Comparison of ENCODE assay signal across 8 cellular contexts in genomic region chr5:31193591-31194457, GRCh38. TPM values are rescaled to one million over a fixed set of nuclear protein-coding genes. Genes with fewer than 3 reads are reported as not detected.
A peak's percentile ranks its signal among the peaks of the same experiment; 100 is the strongest.
DNase-seq lines count a peak whose midpoint lies in the region; ATAC-seq, FAIRE-seq and TF ChIP-seq lines count a peak whose summit lies in the region.

TSS of gene CDH6 (plus strand) at chr5:31193686. CDS start at chr5:31267474, 73,788 bp downstream.

- H3K9ac ChIP-seq in astrocyte (ENCODE audit: low read length) (peak within 1 kb of the TSS; percentile 90), iPS-15b (ENCODE audit: low read depth, low read length) (peak within 1 kb of the TSS; percentile 8)

- intact Hi-C loops in activated CD4-positive, alpha-beta memory T cell treated with anti-CD3 and anti-CD28 coated beads for 36 hours (cut with micrococcal nuclease): no loop called here

- H3K27ac Mint-ChIP-seq in astrocyte (ENCODE audit: unreplicated experiment): peak within 1 kb of the TSS; percentile 81
- no peak within 1 kb of the TSS for H3K27ac Mint-ChIP-seq in activated CD4-positive, alpha-beta memory T cell treated with anti-CD3 and anti-CD28 coated beads for 36 hours

- TF ChIP-seq CTCF in astrocyte (IDR thresholded peaks at IDR 0.05; ENCODE audit: insufficient read depth, low read depth, low read length): no peak

- H3K27me3 Mint-ChIP-seq in astrocyte (ENCODE audit: low read depth, unreplicated experiment): peaks cover 7% of the 10 kb centered on the region
- H3K27me3 Mint-ChIP-seq in activated CD4-positive, alpha-beta memory T cell treated with anti-CD3 and anti-CD28 coated beads for 36 hours: peaks cover 39% of the 10 kb centered on the region

- no peaks in the 10 kb centered on the region for H3K9me3 Mint-ChIP-seq in astrocyte (ENCODE audit: unreplicated experiment)
- H3K9me3 Mint-ChIP-seq in activated CD4-positive, alpha-beta memory T cell treated with anti-CD3 and anti-CD28 coated beads for 36 hours: no peaks in the 10 kb centered on the region

- H3K36me3 Mint-ChIP-seq in astrocyte (ENCODE audit: low read depth, unreplicated experiment): no peaks in the 10 kb centered on the region
- no peaks in the 10 kb centered on the region for H3K36me3 Mint-ChIP-seq in activated CD4-positive, alpha-beta memory T cell treated with anti-CD3 and anti-CD28 coated beads for 36 hours

- peak within 1 kb of the TSS; percentile 98 for H3K4me2 ChIP-seq in astrocyte (ENCODE audit: low read length)

- peak; percentile 77 for DNase-seq in 8988T
- DNase-seq in HuH-7.5 (ENCODE audit: low spot score): peak; percentile 16
- peak; percentile 73 for DNase-seq in astrocyte (ENCODE audit: low read depth)
- DNase-seq in skeletal muscle cell (ENCODE audit: low read depth): no peak
- no peak for DNase-seq in activated CD4-positive, alpha-beta memory T cell treated with anti-CD3 and anti-CD28 coated beads for 36 hours

- no peak for FAIRE-seq in astrocyte (lab: Jason Lieb, UNC)

- peaks cover 3% of the 10 kb centered on the region for H4K20me1 ChIP-seq in astrocyte (ENCODE audit: insufficient read depth, low read length)

- H3K9me3 ChIP-seq in astrocyte (ENCODE audit: insufficient read depth, low read depth, low read length) (no peaks in the 10 kb centered on the region), iPS-15b (ENCODE audit: control insufficient read depth, insufficient read depth, low read length) (no peaks in the 10 kb centered on the region)

- peak within 1 kb of the TSS; percentile 94 for H3K4me3 Mint-ChIP-seq in astrocyte (ENCODE audit: unreplicated experiment)
- H3K4me3 Mint-ChIP-seq in activated CD4-positive, alpha-beta memory T cell treated with anti-CD3 and anti-CD28 coated beads for 36 hours: no peak within 1 kb of the TSS

- no peak for ATAC-seq in HG02885 (IDR thresholded peaks at IDR 0.05; ENCODE audit: poor library complexity, unreplicated experiment)
- ATAC-seq in GM21619 (IDR thresholded peaks at IDR 0.05; ENCODE audit: unreplicated experiment): no peak

- H3K4me3 ChIP-seq in astrocyte (ENCODE audit: insufficient read depth, low read depth, low read length) (peak within 1 kb of the TSS; percentile 97), iPS-15b (ENCODE audit: low read depth, low read length) (peak within 1 kb of the TSS; percentile 66), skeletal muscle cell (ENCODE audit: low read depth, low read length) (peak within 1 kb of the TSS; percentile 37)

- H3K4me1 Mint-ChIP-seq in astrocyte (ENCODE audit: low read depth, unreplicated experiment): peaks cover 29% of the 10 kb centered on the region
- H3K4me1 Mint-ChIP-seq in activated CD4-positive, alpha-beta memory T cell treated with anti-CD3 and anti-CD28 coated beads for 36 hours (ENCODE audit: low read depth): peaks cover 10% of the 10 kb centered on the region

- H3K27me3 ChIP-seq in astrocyte (ENCODE audit: insufficient read depth, low read length) (no peaks in the 10 kb centered on the region), iPS-15b (ENCODE audit: control insufficient read depth, insufficient read depth, low read length) (peaks cover 46% of the 10 kb centered on the region)

- CTCF ChIA-PET in activated CD4-positive, alpha-beta memory T cell treated with anti-CD3 and anti-CD28 coated beads for 36 hours (lab: Charles Lee): no interaction called here

- H3K36me3 ChIP-seq in astrocyte (ENCODE audit: insufficient read depth, low read length) (no peaks in the 10 kb centered on the region), iPS-15b (ENCODE audit: control insufficient read depth, insufficient read depth, low read length) (no peaks in the 10 kb centered on the region)

- peaks cover 50% of the 10 kb centered on the region for H3K79me2 ChIP-seq in astrocyte (ENCODE audit: insufficient read depth, low read length)

- peak within 1 kb of the TSS; percentile 51 for H2AFZ ChIP-seq in astrocyte (ENCODE audit: low read depth, low read length)

- peak within 1 kb of the TSS; percentile 78 for H3K27ac ChIP-seq in astrocyte (ENCODE audit: low read depth, low read length)

- POLR2A ChIA-PET in activated CD4-positive, alpha-beta memory T cell treated with anti-CD3 and anti-CD28 coated beads for 36 hours (lab: Charles Lee): no interaction called here

- peaks cover 27% of the 10 kb centered on the region for H3K4me1 ChIP-seq in astrocyte (ENCODE audit: insufficient read depth, low read length)
- H3K4me1 ChIP-seq in iPS-15b (ENCODE audit: control insufficient read depth, insufficient read depth, low read length): peaks cover 7% of the 10 kb centered on the region

RNA-seq across cellular contexts. Expression of gene CDH6, which starts in this region (rescaled TPM):
- 90.1 and 106 TPM in 2 replicates for total RNA-seq in astrocyte
- not detected for total RNA-seq in activated CD4-positive, alpha-beta memory T cell treated with anti-CD3 and anti-CD28 coated beads for 36 hours

Comparison
In these comparisons a context has a peak if more than half of its experiments do, and no peak if none do; other contexts are left out.
1. RNA of gene CDH6 (total RNA-seq): 90.1 to 106 TPM in astrocyte; not detected in activated CD4-positive, alpha-beta memory T cell treated with anti-CD3 and anti-CD28 coated beads for 36 hours; every median in the first group is over 10 times any median in the second.
2. DNase-seq: peak in 8988T (single experiment), HuH-7.5 (single experiment) and astrocyte (single experiment); none in skeletal muscle cell (single experiment) and activated CD4-positive, alpha-beta memory T cell treated with anti-CD3 and anti-CD28 coated beads for 36 hours (single experiment).
3. H3K4me3 ChIP-seq: peak in every context shown above with its lines; median percentile 97 in astrocyte; 66 in iPS-15b; 37 in skeletal muscle cell.